ENCODE assay signal across 14 cellular contexts in the genomic region with DNA sequence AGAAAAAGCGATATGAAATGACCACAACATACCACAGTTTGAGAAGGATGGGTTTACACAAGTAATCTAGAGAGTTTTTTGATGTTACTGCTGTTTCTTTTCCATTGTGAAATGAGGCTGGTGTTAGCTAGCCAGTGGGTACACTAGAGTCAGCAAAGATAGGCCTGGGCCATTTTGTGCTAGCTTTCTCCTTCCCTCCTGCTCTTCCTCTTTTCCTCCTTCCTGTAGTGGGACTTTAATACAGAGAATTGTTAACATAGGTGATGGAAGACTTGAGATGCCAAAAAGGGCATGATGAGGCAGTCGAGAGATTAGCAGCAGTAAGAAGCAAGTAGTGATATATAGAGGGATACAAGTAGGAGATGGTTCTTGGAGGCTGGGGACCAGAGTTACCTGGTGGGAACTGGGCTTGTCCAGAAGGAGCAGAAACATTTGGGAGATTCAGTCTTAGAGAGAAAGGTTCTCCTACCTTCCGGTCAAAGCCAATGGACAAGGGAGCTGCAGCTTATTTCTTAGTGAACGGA. TPM values are rescaled to one million over a fixed set of nuclear protein-coding genes. Genes with fewer than 3 reads are reported as not detected.
DNase-seq lines count a peak whose midpoint lies in the region; ATAC-seq, FAIRE-seq and TF ChIP-seq lines count a peak whose summit lies in the region.
"Had no signal": no experiment of that assay in that cellular context is flagged by ENCODE, and none has a peak within 500 bp of the region (broad histone marks: within the 10 kb centered on the region; RNA-seq: fewer than 3 reads in every experiment).

No MANE protein-coding gene starts in this region.

- H3K36me3 ChIP-seq in HepG2 (replicated peaks in 1 of 2; ENCODE audit: control insufficient read depth in 1 of 2, insufficient read depth in 2 of 2, low read length in 2 of 2) = peaks cover 3 to 16% of the 10 kb centered on the region in 2 experiments; a peak in 4 of 5 replicates
- H3K36me3 ChIP-seq in right lobe of liver = peaks cover 0 to 13% (median 3%) of the 10 kb centered on the region in 4 donors
- H3K36me3 ChIP-seq in adipocyte (ENCODE audit: control insufficient read depth, insufficient read depth, low read length, severe bottlenecking) = peaks cover 46% of the 10 kb centered on the region
- peaks cover 0 to 7% (median 3%) of the 10 kb centered on the region in 3 experiments for H3K36me3 ChIP-seq in naive thymus-derived CD4-positive, alpha-beta T cell (ENCODE audit: control insufficient read depth in 2 of 3, insufficient read depth in 3 of 3, low read length in 3 of 3)

- H2AFZ ChIP-seq in HepG2 (ENCODE audit: low read length) = no peak overlapping the region

- TF ChIP-seq EP300 in HepG2 (IDR thresholded peaks at IDR 0.05; ENCODE audit: low read depth in 2 of 2, low read length in 2 of 2) (no peak), HepG2 (CRISPR knock-in tag; IDR thresholded peaks at IDR 0.05; ENCODE audit: borderline replicate concordance) (no peak)

- no peaks in the 10 kb centered on the region for H3K9me3 Mint-ChIP-seq in naive thymus-derived CD4-positive, alpha-beta T cell

- FAIRE-seq in HepG2 (lab: Jason Lieb, UNC) = no peak

- H3K4me3 ChIP-seq in HepG2 (replicated peaks in 1 of 3; ENCODE audit: insufficient read depth in 1 of 3, low read depth in 2 of 3, low read length in 3 of 3) = no peak overlapping the region
- no peak overlapping the region for H3K4me3 ChIP-seq in right lobe of liver
- H3K4me3 ChIP-seq in adipocyte (ENCODE audit: low read length) = no peak overlapping the region
- no peak overlapping the region for H3K4me3 ChIP-seq in naive thymus-derived CD4-positive, alpha-beta T cell (ENCODE audit: low read length)
- no peak overlapping the region for H3K4me3 ChIP-seq in dorsolateral prefrontal cortex
- H3K4me3 ChIP-seq: Peyer's patch had no signal

- TF ChIP-seq RAD21 in HepG2 (CRISPR knock-in tag; IDR thresholded peaks at IDR 0.05) = no peak

- no TSS peak for BruUV-seq in HepG2 (replicated peaks; lab: Mats Ljungman, UMichigan)

- no peaks in the 10 kb centered on the region for H3K27me3 ChIP-seq in HepG2 (ENCODE audit: control insufficient read depth in 1 of 2, insufficient read depth in 2 of 2, low read length in 2 of 2)
- no peaks in the 10 kb centered on the region for H3K27me3 ChIP-seq in right lobe of liver
- H3K27me3 ChIP-seq in adipocyte (replicated peaks; ENCODE audit: control insufficient read depth, insufficient read depth, low read length) = no peaks in the 10 kb centered on the region
- H3K27me3 ChIP-seq in naive thymus-derived CD4-positive, alpha-beta T cell (ENCODE audit: control insufficient read depth in 2 of 2, insufficient read depth in 2 of 2, low read length in 2 of 2) = no peaks in the 10 kb centered on the region
- no peaks in the 10 kb centered on the region for H3K27me3 ChIP-seq in dorsolateral prefrontal cortex
- H3K27me3 ChIP-seq: Peyer's patch had no signal

- 94% methylated on average over 4 of the region's 4 CpGs for WGBS in HepG2 (ENCODE audit: low lambda C conversion rate)
- WGBS in right lobe of liver (ENCODE audit: insufficient coverage, low coverage, low lambda C conversion rate, missing lambda C conversion rate) = 95% methylated on average over 4 of the region's 4 CpGs

- no peak for TF ChIP-seq CTCF in HepG2 (CRISPR knock-in tag; IDR thresholded peaks at IDR 0.05)
- TF ChIP-seq CTCF in right lobe of liver (IDR thresholded peaks at IDR 0.05) = no peak
- no peak for TF ChIP-seq CTCF in dorsolateral prefrontal cortex (IDR thresholded peaks at IDR 0.05 in 54 of 56, conservative IDR thresholded peaks at IDR 0.05 in 2 of 56; ENCODE audit: low read depth in 1 of 56, partially characterized antibody in 56 of 56)

- peaks cover 22 to 54% (median 42%) of the 10 kb centered on the region in 7 donors for H3K4me1 Mint-ChIP-seq in naive thymus-derived CD4-positive, alpha-beta T cell

- CTCF ChIA-PET in HepG2 (lab: Yijun Ruan, JAX; ENCODE audit: low intra/inter-chr PET ratio, low total read pairs) = interaction anchor here (1.3 to 2.7 kb wide), 4 partner anchors 20 to 212 kb away, joined by 7 to 14 read pairs (median 11); partner anchors contain the start of gene SLC6A4
- CTCF ChIA-PET in naive thymus-derived CD4-positive, alpha-beta T cell (lab: Charles Lee) = interaction anchor here (0.7 to 3.7 kb wide), 12 partner anchors 10 to 590 kb away, joined by 3 to 66 read pairs (median 4); partner anchors contain the start of gene TMIGD1

- H3K27ac ChIP-seq in HepG2 (ENCODE audit: extremely low read length, insufficient read depth, low read length) (no peak overlapping the region), right lobe of liver (no peak overlapping the region), dorsolateral prefrontal cortex (peak overlapping the region in 2 of 59 donors; percentile 11 to 27)
- H3K27ac ChIP-seq in naive thymus-derived CD4-positive, alpha-beta T cell (ENCODE audit: low read depth, low read length) = no peak overlapping the region
- H3K27ac ChIP-seq: Peyer's patch had no signal

- no peak for DNase-seq in HepG2 (ENCODE audit: low spot score)
- DNase-seq in right lobe of liver = no peak
- DNase-seq in adipocyte (ENCODE audit: low read depth) = no peak
- no peak for DNase-seq in naive thymus-derived CD4-positive, alpha-beta T cell
- DNase-seq in dorsolateral prefrontal cortex = no peak
- DNase-seq in AG08396 (ENCODE audit: low spot score) = no peak
- DNase-seq: Kasumi-1, NCI-H1417, NCI-H2081, NCI-H510A treated with DMSO at 0.1 percent for 48 hours, Peyer's patch, Right ventricle myocardium superior had no signal

- ATAC-seq in HepG2 (no peak), right lobe of liver (no peak), HG03280 (IDR thresholded peaks at IDR 0.05; ENCODE audit: unreplicated experiment) (no peak)
- ATAC-seq in naive thymus-derived CD4-positive, alpha-beta T cell = no peak

- in situ Hi-C loops in HepG2 (cut with HindIII; ENCODE audit: extremely low pct_ligation_motif_present, low pct_unique_long_range_greater_than_20kb) = loop anchor here (10.0 kb wide), 1 partner anchor 110 kb away; the partner anchor contains the start of gene SLC6A4

- peaks cover 3 to 12% (median 10%) of the 10 kb centered on the region in 5 donors for H3K36me3 Mint-ChIP-seq in naive thymus-derived CD4-positive, alpha-beta T cell

- H3K9ac ChIP-seq in HepG2 (ENCODE audit: insufficient read depth, low read depth, low read length) = no peak overlapping the region
- H3K9ac ChIP-seq in adipocyte (ENCODE audit: low read length) = peak overlapping the region; percentile 0

- H3K4me2 ChIP-seq in HepG2 (ENCODE audit: low read depth, low read length) = no peak overlapping the region

- POLR2A ChIA-PET in HepG2 (lab: Yijun Ruan, JAX) = interaction anchor here (1.0 to 1.5 kb wide), 2 partner anchors 20 to 98 kb away, joined by 3 to 4 read pairs; no protein-coding TSS in a partner anchor
- POLR2A ChIA-PET in naive thymus-derived CD4-positive, alpha-beta T cell (lab: Charles Lee) = interaction anchor here (0.6 kb wide), 1 partner anchor 27 kb away, joined by 3 read pairs; no protein-coding TSS in a partner anchor

- TF ChIP-seq POLR2A in HepG2 (IDR thresholded peaks at IDR 0.05; ENCODE audit: insufficient read depth in 1 of 2, low read depth in 2 of 2, low read length in 2 of 2) (no peak), right lobe of liver (IDR thresholded peaks at IDR 0.05) (no peak)

- no peaks in the 10 kb centered on the region for H3K9me3 ChIP-seq in HepG2 (ENCODE audit: low read length)
- no peaks in the 10 kb centered on the region for H3K9me3 ChIP-seq in right lobe of liver
- H3K9me3 ChIP-seq in adipocyte (ENCODE audit: control insufficient read depth, low read length) = no peaks in the 10 kb centered on the region
- H3K9me3 ChIP-seq in naive thymus-derived CD4-positive, alpha-beta T cell (ENCODE audit: control insufficient read depth in 2 of 3, low read length in 3 of 3) = no peaks in the 10 kb centered on the region
- H3K9me3 ChIP-seq: Peyer's patch had no signal

- no peaks in the 10 kb centered on the region for H3K27me3 Mint-ChIP-seq in naive thymus-derived CD4-positive, alpha-beta T cell
- H3K27me3 Mint-ChIP-seq: B cell had no signal

- peaks cover 39% of the 10 kb centered on the region for H3K79me2 ChIP-seq in HepG2 (ENCODE audit: insufficient read depth, low read length)

- H4K20me1 ChIP-seq in HepG2 (ENCODE audit: insufficient read depth, low read length) = peaks cover 2% of the 10 kb centered on the region; the same call in 1 of the 2 replicates

- no peak overlapping the region for H3K4me3 Mint-ChIP-seq in naive thymus-derived CD4-positive, alpha-beta T cell
- H3K4me3 Mint-ChIP-seq: B cell had no signal

- peaks cover 24% of the 10 kb centered on the region for H3K4me1 ChIP-seq in HepG2 (ENCODE audit: insufficient read depth, low read length)
- H3K4me1 ChIP-seq in right lobe of liver = peaks cover 0 to 3% (median 0%) of the 10 kb centered on the region in 4 donors
- peaks cover 18% of the 10 kb centered on the region for H3K4me1 ChIP-seq in adipocyte (ENCODE audit: control insufficient read depth, insufficient read depth, low read length)
- no peaks in the 10 kb centered on the region for H3K4me1 ChIP-seq in naive thymus-derived CD4-positive, alpha-beta T cell (ENCODE audit: control insufficient read depth in 2 of 2, insufficient read depth in 2 of 2, low read length in 2 of 2)

- H3K27ac Mint-ChIP-seq in naive thymus-derived CD4-positive, alpha-beta T cell = peak overlapping the region in 5 of 9 donors; percentile 33 to 68 (median 51)
- H3K27ac Mint-ChIP-seq: B cell had no signal

- intact Hi-C loops in HepG2 (cut with micrococcal nuclease; ENCODE audit: unreplicated experiment) (no loop called here), right lobe of liver (cut with DNase I) (loop anchor here in 1 of 2 donors (10.0 kb wide), 1 partner anchor 150 kb away; no protein-coding TSS in a partner anchor), dorsolateral prefrontal cortex (cut with DNase I) (no loop called here)
- intact Hi-C loops in naive thymus-derived CD4-positive, alpha-beta T cell (cut with micrococcal nuclease) = no loop called here

RNA-seq across cellular contexts. Expression of gene NSRP1, which starts 7.7 kb away (rescaled TPM):
- total RNA-seq in HepG2 (2016; rRNA removed; fragmentation: Illumina TruSeq; extraction: Trizol) = 12.7 and 14.3 TPM in 2 replicates
- total RNA-seq in HepG2 (2016; cell fraction: cytosol; rRNA removed; fragmentation: Illumina TruSeq; extraction: Trizol; ENCODE audit: low read depth) = 4.8 and 4.9 TPM in 2 replicates
- total RNA-seq in HepG2 (2016; cell fraction: insoluble cytoplasmic fraction; rRNA removed; fragmentation: Illumina TruSeq; extraction: Trizol) = 11.4 and 13.2 TPM in 2 replicates
- 6.2 and 6.9 TPM in 2 replicates for total RNA-seq in HepG2 (2016; cell fraction: membrane; rRNA removed; fragmentation: Illumina TruSeq; extraction: Trizol)
- 17.0 and 18.8 TPM in 2 replicates for total RNA-seq in HepG2 (2016; cell fraction: nucleus; rRNA removed; fragmentation: Illumina TruSeq; extraction: Trizol)
- polyA plus RNA-seq in HepG2 (2011; rRNA removed) = 6.9 and 7.0 TPM in 2 replicates
- 4.6 and 5.9 TPM in 2 replicates for polyA plus RNA-seq in HepG2 (2011; cell fraction: cytosol; rRNA removed)
- polyA plus RNA-seq in HepG2 (2011; cell fraction: nucleus; rRNA removed) = 7.8 and 8.7 TPM in 2 replicates
- 9.8 and 14.0 TPM in 2 replicates for polyA plus RNA-seq in HepG2 (2012)
- polyA plus RNA-seq in HepG2 (2016; cell fraction: cytosol; fragmentation: Illumina TruSeq; extraction: Trizol; ENCODE audit: low read depth) = 2.3 and 2.7 TPM in 2 replicates
- polyA plus RNA-seq in HepG2 (2016; cell fraction: insoluble cytoplasmic fraction; fragmentation: Illumina TruSeq; extraction: Trizol; ENCODE audit: low read depth) = 20.2 and 23.2 TPM in 2 replicates
- 4.3 and 5.8 TPM in 2 replicates for polyA plus RNA-seq in HepG2 (2016; cell fraction: membrane; fragmentation: Illumina TruSeq; extraction: Trizol; ENCODE audit: low read depth)
- 29.8 and 32.2 TPM in 2 replicates for polyA plus RNA-seq in HepG2 (2016; cell fraction: nucleus; fragmentation: Illumina TruSeq; extraction: Trizol; ENCODE audit: insufficient read depth, low read depth)
- 5.6 and 19.0 TPM in 2 replicates for polyA minus RNA-seq in HepG2 (2011; rRNA and poly(A)+ RNA removed; ENCODE audit: low replicate concordance)
- 3.8 and 5.9 TPM in 2 replicates for polyA minus RNA-seq in HepG2 (2011; cell fraction: cytosol; rRNA and poly(A)+ RNA removed)
- 31.1 and 34.6 TPM in 2 replicates for polyA minus RNA-seq in HepG2 (2011; cell fraction: nucleus; rRNA and poly(A)+ RNA removed)
- 10 to 100 TPM in 1 of 6 experiments, 1 to 10 TPM in 5; 5.8 to 11.7 (median 8.1) TPM for total RNA-seq in right lobe of liver
- 10 to 100 TPM; 25.6 to 34.7 (median 29.3) TPM for total RNA-seq in naive thymus-derived CD4-positive, alpha-beta T cell
- 10 to 100 TPM; 23.3 to 31.5 TPM for polyA plus RNA-seq in naive thymus-derived CD4-positive, alpha-beta T cell
- 10 to 100 TPM; 23.1 to 57.8 (median 32.3) TPM for total RNA-seq in dorsolateral prefrontal cortex
